23 cellular contexts compared by ENCODE assay signal in the genomic region with DNA sequence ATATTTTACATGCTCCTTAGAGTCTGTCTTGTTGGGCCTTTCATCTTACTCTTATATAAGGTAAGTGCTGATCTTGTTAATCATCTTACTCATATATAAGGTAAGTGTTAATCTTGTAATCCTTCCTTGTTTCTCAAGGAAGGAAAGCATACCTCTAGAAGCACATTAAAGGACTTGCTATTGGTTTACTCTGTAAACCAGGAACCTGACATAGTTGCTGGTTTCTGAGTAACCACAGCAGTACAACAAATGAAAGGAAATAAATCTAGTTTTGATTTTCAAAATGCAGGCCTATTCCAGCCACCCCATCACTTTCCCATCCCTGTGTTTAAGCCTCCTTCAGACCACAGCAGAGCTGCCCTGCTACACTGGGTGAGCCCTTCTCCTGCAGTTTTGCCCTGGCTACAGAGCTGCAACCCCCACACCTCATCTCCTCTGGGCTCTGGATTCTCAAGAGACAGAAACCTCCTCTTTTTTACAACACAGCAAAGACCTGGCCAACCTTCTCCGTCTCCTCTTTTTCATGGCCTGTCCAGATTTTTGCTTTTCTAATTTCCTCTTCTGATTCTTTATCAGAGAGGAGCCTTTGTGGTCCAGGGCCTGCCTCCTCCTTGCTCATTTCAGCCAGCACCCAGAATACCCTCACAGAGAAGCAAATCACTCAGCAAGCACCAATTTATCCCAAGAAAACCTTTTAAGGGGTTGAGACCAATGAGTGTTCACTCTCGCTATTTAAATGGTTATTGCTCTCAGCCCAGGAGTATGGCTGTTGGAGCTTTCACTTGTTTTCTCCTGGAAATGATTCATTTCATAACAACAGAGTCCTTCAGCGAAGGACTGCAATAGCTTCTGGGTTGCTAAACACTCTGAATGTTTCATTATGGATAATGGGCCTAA.
A peak's percentile ranks its signal among the peaks of the same experiment; 100 is the strongest.
DNase-seq lines count a peak whose midpoint lies in the region; ATAC-seq, FAIRE-seq and TF ChIP-seq lines count a peak whose summit lies in the region.
"Had no signal": no experiment of that assay in that cellular context is flagged by ENCODE, and none has a peak within 500 bp of the region (broad histone marks: within the 10 kb centered on the region; RNA-seq: fewer than 3 reads in every experiment).

No MANE protein-coding gene starts in this region.

- H3K4me3 Mint-ChIP-seq in stimulated activated naive CD8-positive, alpha-beta T cell treated with anti-CD3 and anti-CD28 coated beads, Interleukin-15, amount 100 ng/mL, for 72 hours = no peak overlapping the region
- H3K4me3 Mint-ChIP-seq: IgD-negative memory B cell, nephron had no signal

- H3K4me2 ChIP-seq in GM12878 (ENCODE audit: control insufficient read depth, insufficient read depth) = no peak overlapping the region

- WGBS in GM12878 (ENCODE audit: insufficient coverage, insufficient replicate concordance, low lambda C conversion rate, missing lambda C conversion rate) = 77% methylated on average over 3 of the region's 3 CpGs

- CTCF ChIA-PET in GM12878 (lab: Yijun Ruan, JAX) = no interaction called here

- no peaks in the 10 kb centered on the region for H3K79me2 ChIP-seq in GM12878 (ENCODE audit: control insufficient read depth, insufficient read depth, low read length)

- H2AFZ ChIP-seq in GM12878 (ENCODE audit: control insufficient read depth, low read depth, low read length) = no peak overlapping the region

- intact Hi-C loops in GM12878 (cut with micrococcal nuclease; ENCODE audit: unreplicated experiment) = no loop called here
- intact Hi-C loops in lower lobe of right lung (cut with DNase I) = no loop called here

- H3K27me3 ChIP-seq in GM12878 (replicated peaks in 1 of 2; ENCODE audit: control insufficient read depth in 2 of 2, insufficient read depth in 2 of 2, low read length in 1 of 2) = no peaks in the 10 kb centered on the region; a peak in 1 of 4 replicates
- H3K27me3 ChIP-seq in lower lobe of right lung (ENCODE audit: low read depth) = no peaks in the 10 kb centered on the region
- H3K27me3 ChIP-seq: ascending aorta had no signal

- TF ChIP-seq EP300 in GM12878 (IDR thresholded peaks at IDR 0.05; ENCODE audit: borderline replicate concordance in 1 of 2, control insufficient read depth in 1 of 2, low read depth in 2 of 2, low read length in 2 of 2) = no peak

- TF ChIP-seq RAD21 in GM12878 (IDR thresholded peaks at IDR 0.05; ENCODE audit: insufficient read depth, low read depth, low read length) = no peak

- FAIRE-seq in GM12878 (lab: Jason Lieb, UNC) = no peak
- FAIRE-seq: endometrium, frontal cortex, GM18507 had no signal

- H3K27me3 Mint-ChIP-seq in stimulated activated naive CD8-positive, alpha-beta T cell treated with anti-CD3 and anti-CD28 coated beads, Interleukin-15, amount 100 ng/mL, for 72 hours = peaks cover 25% of the 10 kb centered on the region

- no peak overlapping the region for H3K4me3 ChIP-seq in GM12878
- H3K4me3 ChIP-seq in lower lobe of right lung = no peak overlapping the region
- H3K4me3 ChIP-seq: ascending aorta had no signal

- no peaks in the 10 kb centered on the region for H3K36me3 ChIP-seq in GM12878 (ENCODE audit: control insufficient read depth in 2 of 2, insufficient read depth in 2 of 2, low read length in 1 of 2)
- no peaks in the 10 kb centered on the region for H3K36me3 ChIP-seq in lower lobe of right lung
- H3K36me3 ChIP-seq: ascending aorta had no signal

- H3K27ac ChIP-seq in GM12878 (ENCODE audit: control insufficient read depth, insufficient read depth) (no peak overlapping the region), lower lobe of right lung (peak overlapping the region; percentile 25)
- H3K27ac ChIP-seq: ascending aorta had no signal

- RAD21 ChIA-PET in GM12878 (lab: Charles Lee; ENCODE audit: unreplicated experiment) = no interaction called here

- no peak for ATAC-seq in stimulated activated naive CD8-positive, alpha-beta T cell treated with anti-CD3 and anti-CD28 coated beads, Interleukin-15, amount 100 ng/mL, for 72 hours
- no peak for ATAC-seq in stimulated activated naive CD8-positive, alpha-beta T cell treated with anti-CD3 and anti-CD28 coated beads, Interleukin-15, Interleukin-2, amounts not matched to agents 100 U/mL and 50 U/mL, for 24 hours
- ATAC-seq in GM12878 = peak; percentile 33; the same call in 2 of the 3 replicates
- peak; percentile 58 to 79 for ATAC-seq in lower lobe of right lung
- ATAC-seq in GM21447 (IDR thresholded peaks at IDR 0.05; ENCODE audit: unreplicated experiment) = no peak
- no peak for ATAC-seq in HG03025 (IDR thresholded peaks at IDR 0.05; ENCODE audit: low FRiP score, unreplicated experiment)

- in situ Hi-C loops in GM12878 (cut with MboI) = no loop called here

- no peak for TF ChIP-seq POLR2A in GM12878 (IDR thresholded peaks at IDR 0.05; ENCODE audit: low read depth, low read length)

- no peaks in the 10 kb centered on the region for H3K9me3 Mint-ChIP-seq in stimulated activated naive CD8-positive, alpha-beta T cell treated with anti-CD3 and anti-CD28 coated beads, Interleukin-15, amount 100 ng/mL, for 72 hours
- H3K9me3 Mint-ChIP-seq: IgD-negative memory B cell, nephron had no signal

- H3K4me1 ChIP-seq in GM12878 (ENCODE audit: control insufficient read depth, insufficient read depth, low read length) = no peaks in the 10 kb centered on the region
- H3K4me1 ChIP-seq in lower lobe of right lung = peaks cover 14% of the 10 kb centered on the region
- H3K4me1 ChIP-seq: ascending aorta had no signal

- H3K27ac Mint-ChIP-seq in stimulated activated naive CD8-positive, alpha-beta T cell treated with anti-CD3 and anti-CD28 coated beads, Interleukin-15, amount 100 ng/mL, for 72 hours = peak overlapping the region; percentile 57 to 67
- H3K27ac Mint-ChIP-seq: IgD-negative memory B cell, nephron had no signal

- no peak overlapping the region for H3K9ac ChIP-seq in GM12878 (ENCODE audit: control insufficient read depth, insufficient read depth, low read length)

- SMC1A ChIA-PET in GM12878 (lab: Charles Lee; ENCODE audit: uncharacterized antibody, unreplicated experiment) = no interaction called here

- H4K20me1 ChIP-seq in GM12878 (ENCODE audit: control insufficient read depth, insufficient read depth) = no peaks in the 10 kb centered on the region

- no peaks in the 10 kb centered on the region for H3K9me3 ChIP-seq in GM12878 (replicated peaks; ENCODE audit: control insufficient read depth, insufficient read depth, low read length)
- no peaks in the 10 kb centered on the region for H3K9me3 ChIP-seq in lower lobe of right lung
- H3K9me3 ChIP-seq: ascending aorta had no signal

- no TSS peak for BruUV-seq in GM12878 (replicated peaks; lab: Mats Ljungman, UMichigan)

- TF ChIP-seq CTCF in GM12878 (IDR thresholded peaks at IDR 0.05 in 2 of 3, conservative IDR thresholded peaks at IDR 0.05 in 1 of 3; ENCODE audit: control insufficient read depth in 2 of 3, extremely low read depth in 1 of 3, insufficient read depth in 1 of 3, low read depth in 3 of 3, low read length in 3 of 3) (no peak), lower lobe of right lung (IDR thresholded peaks at IDR 0.05) (no peak)

- H3K4me1 Mint-ChIP-seq in stimulated activated naive CD8-positive, alpha-beta T cell treated with anti-CD3 and anti-CD28 coated beads, Interleukin-15, amount 100 ng/mL, for 72 hours = peaks cover 8% of the 10 kb centered on the region
- H3K4me1 Mint-ChIP-seq: IgD-negative memory B cell, nephron had no signal

- DNase-seq in stimulated activated naive CD8-positive, alpha-beta T cell treated with anti-CD3 and anti-CD28 coated beads, Interleukin-15, amount 100 ng/mL, for 72 hours = no peak
- no peak for DNase-seq in stimulated activated naive CD8-positive, alpha-beta T cell treated with anti-CD3 and anti-CD28 coated beads, Interleukin-15, Interleukin-2, amounts not matched to agents 100 U/mL and 50 U/mL, for 24 hours
- DNase-seq in GM12878 (ENCODE audit: low read depth, low spot score) (no peak), lower lobe of right lung (no peak), foreskin melanocyte (no peak), putamen (ENCODE audit: low spot score) (no peak)
- DNase-seq: activated CD4-positive, alpha-beta T cell treated with anti-CD3 and anti-CD28 coated beads for 1 hour; activated gamma-delta T cell treated with Interleukin-2 at 50 U/mL for 16 hours; DMS79 treated with DMSO at 0.1 percent for 48 hours; GOT3; kidney glomerular epithelial cell; NCI-H1930; NCI-H526 treated with DMSO at 0.1 percent for 48 hours; stimulated activated CD4-positive, alpha-beta T cell treated with anti-CD3 and anti-CD28 coated beads, Interleukin-15, amount 100 ng/mL, for 24 hours; stimulated activated naive CD4-positive, alpha-beta T cell had no signal

- POLR2A ChIA-PET in GM12878 (lab: Charles Lee) = no interaction called here

TF ChIP-seq in GM12878, 131 proteins besides CTCF, POLR2A, EP300 and RAD21:
- TF ChIP-seq FOXK2 (IDR thresholded peaks at IDR 0.05) (no peak), BHLHE40 (IDR thresholded peaks at IDR 0.05; ENCODE audit: borderline replicate concordance in 1 of 2, low read depth in 2 of 2, low read length in 1 of 2) (no peak), HDAC2 (IDR thresholded peaks at IDR 0.05) (no peak), SUZ12 (IDR thresholded peaks at IDR 0.05; ENCODE audit: unreplicated experiment) (no peak), RBBP5 (conservative IDR thresholded peaks at IDR 0.05) (no peak), GABPA (IDR thresholded peaks at IDR 0.05; ENCODE audit: low read depth) (no peak), POLR2AphosphoS2 (IDR thresholded peaks at IDR 0.05; ENCODE audit: low read depth, low read length) (no peak), MEF2A (IDR thresholded peaks at IDR 0.05; ENCODE audit: insufficient read depth, low read depth, low read length) (no peak), SUPT20H (IDR thresholded peaks at IDR 0.05; ENCODE audit: borderline replicate concordance, control insufficient read depth, low read depth, low read length) (no peak), SMAD1 (IDR thresholded peaks at IDR 0.05; ENCODE audit: low read depth, partially characterized antibody) (no peak)

Comparison
In these comparisons a context has a peak if more than half of its experiments do, and no peak if none do; other contexts are left out.
1. ATAC-seq: peak in GM12878 (single experiment) and lower lobe of right lung (2 of 2); none in stimulated activated naive CD8-positive, alpha-beta T cell treated with anti-CD3 and anti-CD28 coated beads, Interleukin-15, amount 100 ng/mL, for 72 hours (single experiment), stimulated activated naive CD8-positive, alpha-beta T cell treated with anti-CD3 and anti-CD28 coated beads, Interleukin-15, Interleukin-2, amounts not matched to agents 100 U/mL and 50 U/mL, for 24 hours (single experiment), GM21447 (single experiment) and HG03025 (single experiment).